Comparison of ENCODE assay signal across 8 cellular contexts in genomic region chr7:2508327-2509231, GRCh38. TPM values are rescaled to one million over a fixed set of nuclear protein-coding genes. Genes with fewer than 3 reads are reported as not detected.
DNase-seq lines count a peak whose midpoint lies in the region; TF ChIP-seq lines count a peak whose summit lies in the region.

No MANE protein-coding gene starts in this region.

- H2AFZ ChIP-seq in fibroblast of lung (ENCODE audit: low read length): no peak overlapping the region

- H4K20me1 ChIP-seq in fibroblast of lung (ENCODE audit: control insufficient read depth, extremely low read depth, insufficient read depth, low read length): no peaks in the 10 kb centered on the region

- H3K4me3 ChIP-seq in AG09309 (ENCODE audit: control insufficient read depth, low read depth, low read length) (no peak overlapping the region), fibroblast of lung (replicated peaks in 1 of 4; ENCODE audit: control extremely low read depth in 1 of 4, insufficient read depth in 1 of 4, low read depth in 3 of 4, low read length in 4 of 4) (no peak overlapping the region)

- H3K79me2 ChIP-seq in fibroblast of lung (ENCODE audit: control insufficient read depth, insufficient read depth, low read length): no peaks in the 10 kb centered on the region

- H3K27ac ChIP-seq in fibroblast of lung (ENCODE audit: insufficient read depth, low read length): no peak overlapping the region

- no peaks in the 10 kb centered on the region for H3K36me3 ChIP-seq in fibroblast of lung (ENCODE audit: control insufficient read depth, insufficient read depth, low read length)

- no peaks in the 10 kb centered on the region for H3K9me3 ChIP-seq in fibroblast of lung (ENCODE audit: control insufficient read depth, insufficient read depth, low read depth, low read length)

- peak; percentile 40 for DNase-seq in AG09309 (ENCODE audit: low read depth)
- peak; percentile 82 for DNase-seq in GM20000 (ENCODE audit: low spot score)
- DNase-seq in NCI-H2227 treated with DMSO at 0.1 percent for 48 hours (lab: John Stamatoyannopoulos, UW): peak; percentile 9
- DNase-seq in activated CD8-positive, alpha-beta memory T cell treated with anti-CD3 and anti-CD28 coated beads, Interleukin-2, amount 50 U/mL, for 48 hours: peak; percentile 80
- DNase-seq in fibroblast of lung (ENCODE audit: low read depth in 2 of 2): no peak
- DNase-seq in stimulated activated CD4-positive, alpha-beta T cell treated with anti-CD3 and anti-CD28 coated beads, Interleukin-15, amount 100 ng/mL, for 24 hours: peak; percentile 82
- no peak for DNase-seq in NCI-H446 treated with DMSO at 0.1 percent for 48 hours (lab: John Stamatoyannopoulos, UW)
- DNase-seq in COLO829 (ENCODE audit: low spot score): no peak

- no peak for TF ChIP-seq CTCF in AG09309 (IDR thresholded peaks at IDR 0.05; ENCODE audit: control insufficient read depth, insufficient read depth, low read depth, low read length, missing control alignments)
- no peak for TF ChIP-seq CTCF in GM20000 (IDR thresholded peaks at IDR 0.05; ENCODE audit: extremely low read depth, missing control alignments)
- no peak for TF ChIP-seq CTCF in fibroblast of lung (conservative IDR thresholded peaks at IDR 0.05 in 1 of 2, IDR thresholded peaks at IDR 0.05 in 1 of 2; ENCODE audit: low read depth in 1 of 2, low read length in 2 of 2)

- peaks cover 2% of the 10 kb centered on the region for H3K27me3 ChIP-seq in fibroblast of lung (ENCODE audit: control insufficient read depth, insufficient read depth, low read length)

- peaks cover 6% of the 10 kb centered on the region for H3K4me1 ChIP-seq in fibroblast of lung (ENCODE audit: control insufficient read depth, extremely low read depth, insufficient read depth, low read length)

- no peak overlapping the region for H3K4me2 ChIP-seq in fibroblast of lung (ENCODE audit: extremely low read depth, insufficient read depth, low read length)

- H3K9ac ChIP-seq in fibroblast of lung (ENCODE audit: insufficient read depth, low read length): peak overlapping the region; percentile 20

RNA-seq across cellular contexts. Expression of gene LFNG, which starts 11.0 kb away (rescaled TPM):
- total RNA-seq in fibroblast of lung: 0.33 and 0.77 TPM in 2 replicates
- polyA plus RNA-seq in fibroblast of lung: 1.2 and 3.5 TPM in 2 replicates
- 1.7 and 4.5 TPM in 2 replicates for polyA plus RNA-seq in fibroblast of lung (2012)
- polyA minus RNA-seq in fibroblast of lung (ENCODE audit: low replicate concordance): 0.93 and 5.2 TPM in 2 replicates

RNA-seq across cellular contexts. Expression of gene GRIFIN, which starts 32.4 kb away (rescaled TPM):
- total RNA-seq in fibroblast of lung: not detected in 2 replicates
- not detected in 2 replicates for polyA plus RNA-seq in fibroblast of lung
- not detected in 2 replicates for polyA plus RNA-seq in fibroblast of lung (2012)
- not detected in 2 replicates for polyA minus RNA-seq in fibroblast of lung (ENCODE audit: low replicate concordance)

RNA-seq across cellular contexts. Expression of gene BRAT1, which starts 46.7 kb away (rescaled TPM):
- 20.1 and 20.3 TPM in 2 replicates for total RNA-seq in fibroblast of lung
- 4.0 and 5.8 TPM in 2 replicates for polyA plus RNA-seq in fibroblast of lung
- polyA plus RNA-seq in fibroblast of lung (2012): 10.2 and 18.5 TPM in 2 replicates
- 5.2 and 21.0 TPM in 2 replicates for polyA minus RNA-seq in fibroblast of lung (ENCODE audit: low replicate concordance)

RNA-seq across cellular contexts. Expression of gene IQCE, which starts 50.2 kb away (rescaled TPM):
- 7.7 and 8.3 TPM in 2 replicates for total RNA-seq in fibroblast of lung
- 5.1 and 5.3 TPM in 2 replicates for polyA plus RNA-seq in fibroblast of lung
- 7.4 and 8.1 TPM in 2 replicates for polyA plus RNA-seq in fibroblast of lung (2012)
- polyA minus RNA-seq in fibroblast of lung (ENCODE audit: low replicate concordance): 8.1 and 8.6 TPM in 2 replicates

Comparison
In these comparisons a context has a peak if more than half of its experiments do, and no peak if none do; other contexts are left out.
1. DNase-seq: peak in AG09309 (single experiment), GM20000 (single experiment), NCI-H2227 treated with DMSO at 0.1 percent for 48 hours (single experiment), activated CD8-positive, alpha-beta memory T cell treated with anti-CD3 and anti-CD28 coated beads, Interleukin-2, amount 50 U/mL, for 48 hours (single experiment) and stimulated activated CD4-positive, alpha-beta T cell treated with anti-CD3 and anti-CD28 coated beads, Interleukin-15, amount 100 ng/mL, for 24 hours (single experiment); none in fibroblast of lung (0 of 2), NCI-H446 treated with DMSO at 0.1 percent for 48 hours (single experiment) and COLO829 (single experiment).